Comparison of ENCODE assay signal across 1 cellular context in the genomic region with DNA sequence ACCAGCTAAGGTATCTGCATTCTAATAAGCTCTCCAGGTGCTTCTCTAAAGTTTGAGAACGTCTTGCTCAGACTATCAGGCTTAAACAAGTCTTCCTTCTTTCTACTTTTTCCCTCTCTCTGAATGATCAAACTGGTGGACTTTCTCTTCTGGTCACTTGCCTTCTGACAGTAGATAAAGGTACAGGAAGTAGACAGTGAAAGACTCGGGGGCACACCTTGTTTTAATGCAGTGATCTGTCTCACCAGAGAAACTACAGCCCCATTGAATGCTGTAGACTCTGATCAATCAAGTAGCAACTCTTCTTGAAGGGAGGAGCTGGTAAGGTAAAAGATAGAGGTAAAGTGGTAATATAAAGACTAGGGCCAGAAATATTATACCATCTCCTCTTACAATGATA.
TF ChIP-seq lines count a peak whose summit lies in the region.

No MANE protein-coding gene starts in this region.

TF ChIP-seq in A549, 52 proteins besides CTCF, POLR2A, EP300 and RAD21 (continued from another document):
- TF ChIP-seq REST (IDR thresholded peaks at IDR 0.05) (no peak), RFX5 (IDR thresholded peaks at IDR 0.05) (no peak), TFCP2L1 (CRISPR knock-in tag; IDR thresholded peaks at IDR 0.05) (no peak)
- TF ChIP-seq, protein P1, sequence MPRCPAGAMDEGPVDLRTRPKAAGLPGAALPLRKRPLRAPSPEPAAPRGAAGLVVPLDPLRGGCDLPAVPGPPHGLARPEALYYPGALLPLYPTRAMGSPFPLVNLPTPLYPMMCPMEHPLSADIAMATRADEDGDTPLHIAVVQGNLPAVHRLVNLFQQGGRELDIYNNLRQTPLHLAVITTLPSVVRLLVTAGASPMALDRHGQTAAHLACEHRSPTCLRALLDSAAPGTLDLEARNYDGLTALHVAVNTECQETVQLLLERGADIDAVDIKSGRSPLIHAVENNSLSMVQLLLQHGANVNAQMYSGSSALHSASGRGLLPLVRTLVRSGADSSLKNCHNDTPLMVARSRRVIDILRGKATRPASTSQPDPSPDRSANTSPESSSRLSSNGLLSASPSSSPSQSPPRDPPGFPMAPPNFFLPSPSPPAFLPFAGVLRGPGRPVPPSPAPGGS (IDR thresholded peaks at IDR 0.05), result no peak
